ENCODE assay signal across 8 cellular contexts in genomic region chr6:34056301-34056700, GRCh38.
DNase-seq lines count a peak whose midpoint lies in the region; ATAC-seq and TF ChIP-seq lines count a peak whose summit lies in the region.

No MANE protein-coding gene starts in this region.

- H3K36me3 Mint-ChIP-seq in T-helper 2 cell treated with Interferon-gamma antibody and Interleukin-4, amounts not matched to agents 5 μg/mL and 100 μg/mL, for 36 hours (ENCODE audit: low read depth): no peaks in the 10 kb centered on the region

- no peaks in the 10 kb centered on the region for H3K4me1 Mint-ChIP-seq in T-helper 2 cell treated with Interferon-gamma antibody and Interleukin-4, amounts not matched to agents 5 μg/mL and 100 μg/mL, for 36 hours (ENCODE audit: low read depth)

- no peak for TF ChIP-seq POLR2A in HCT116 (IDR thresholded peaks at IDR 0.05; ENCODE audit: borderline replicate concordance, extremely low read depth, insufficient read depth, insufficient read length)

- CTCF ChIA-PET in HCT116 (lab: Charles Lee): no interaction called here

- H3K9me3 ChIP-seq in HCT116 (ENCODE audit: control insufficient read depth in 1 of 2, insufficient read depth in 1 of 2, low read depth in 1 of 2, low read length in 2 of 2): no peaks in the 10 kb centered on the region
- no peaks in the 10 kb centered on the region for H3K9me3 ChIP-seq in lung (ENCODE audit: control insufficient read depth in 2 of 2, insufficient read depth in 1 of 2, low read length in 1 of 2)

- H3K36me3 ChIP-seq in HCT116 (ENCODE audit: control insufficient read depth in 1 of 2, insufficient read depth in 2 of 2, low read length in 2 of 2) (no peaks in the 10 kb centered on the region), lung (ENCODE audit: control insufficient read depth in 2 of 2, insufficient read depth in 2 of 2, low read length in 2 of 2) (no peaks in the 10 kb centered on the region)

- TF ChIP-seq CTCF in AG10803 (conservative IDR thresholded peaks at IDR 0.05; ENCODE audit: low read length) (no peak), HCT116 (IDR thresholded peaks at IDR 0.05 in 2 of 3, conservative IDR thresholded peaks at IDR 0.05 in 1 of 3; ENCODE audit: borderline replicate concordance in 1 of 3, insufficient read depth in 1 of 3, low read depth in 2 of 3, low read length in 2 of 3) (no peak), choroid plexus epithelial cell (conservative IDR thresholded peaks at IDR 0.05; ENCODE audit: low read depth, low read length) (no peak), lung (IDR thresholded peaks at IDR 0.05; ENCODE audit: control extremely low read depth, extremely low read depth) (no peak)

- no peaks in the 10 kb centered on the region for H3K9me2 ChIP-seq in HCT116 (ENCODE audit: insufficient read depth)

- BruUV-seq in HCT116 (replicated peaks; lab: Mats Ljungman, UMichigan): no TSS peak

- no peaks in the 10 kb centered on the region for H4K20me1 ChIP-seq in HCT116 (ENCODE audit: insufficient read depth)

- DNase-seq in AG10803 (ENCODE audit: low read depth): peak; percentile 76
- DNase-seq in HCT116 (ENCODE audit: low read depth, low spot score): peak; percentile 68
- peak; percentile 80 for DNase-seq in choroid plexus epithelial cell (ENCODE audit: low read depth)
- peak; percentile 67 for DNase-seq in lung (ENCODE audit: low spot score)
- no peak for DNase-seq in T-helper 2 cell treated with Interferon-gamma antibody and Interleukin-4, amounts not matched to agents 5 μg/mL and 100 μg/mL, for 36 hours (ENCODE audit: low spot score)
- no peak for DNase-seq in head of caudate nucleus
- DNase-seq in stimulated activated naive CD4-positive, alpha-beta T cell (lab: John Stamatoyannopoulos, UW): no peak

- peak overlapping the region; percentile 66 for H3K4me2 ChIP-seq in HCT116 (ENCODE audit: low read length)

- peak overlapping the region; percentile 27; the same call in 1 of the 2 replicates for H3K9ac ChIP-seq in HCT116 (ENCODE audit: low read length)

- no peak overlapping the region for H2AFZ ChIP-seq in HCT116 (ENCODE audit: low read depth, low read length, poor library complexity, severe bottlenecking)

- RAD21 ChIA-PET in HCT116 (lab: Charles Lee; ENCODE audit: low non-redundant PET in 1 of 2, low total read pairs in 2 of 2, uncharacterized antibody in 2 of 2, unreplicated experiment in 2 of 2): no interaction called here

- no peak for TF ChIP-seq RAD21 in HCT116 (IDR thresholded peaks at IDR 0.05; ENCODE audit: low read depth)

- no peaks in the 10 kb centered on the region for H3K79me2 ChIP-seq in HCT116 (ENCODE audit: insufficient read depth, low read length)

- no peaks in the 10 kb centered on the region for H3K9me3 Mint-ChIP-seq in T-helper 2 cell treated with Interferon-gamma antibody and Interleukin-4, amounts not matched to agents 5 μg/mL and 100 μg/mL, for 36 hours

- H3K27ac ChIP-seq in HCT116 (ENCODE audit: low read depth, low read length): no peak overlapping the region
- no peak overlapping the region for H3K27ac ChIP-seq in lung (ENCODE audit: low read depth in 1 of 2, low read length in 1 of 2)

- POLR2A ChIA-PET in HCT116 (lab: Charles Lee): no interaction called here

- H3K4me1 ChIP-seq in HCT116 (ENCODE audit: control insufficient read depth in 1 of 2, insufficient read depth in 2 of 2, low read length in 2 of 2) (peaks cover 8 to 21% of the 10 kb centered on the region in 2 experiments; a peak in 3 of 4 replicates), lung (ENCODE audit: control insufficient read depth in 2 of 2, insufficient read depth in 2 of 2, low read length in 2 of 2) (peaks cover 0 to 3% of the 10 kb centered on the region in 2 donors)

- H3K27me3 ChIP-seq in HCT116 (ENCODE audit: insufficient read depth, low read length) (no peaks in the 10 kb centered on the region), lung (ENCODE audit: control insufficient read depth, insufficient read depth) (peaks cover 2% of the 10 kb centered on the region)

- no peak overlapping the region for H3K4me3 ChIP-seq in AG10803 (ENCODE audit: low read length)
- peak overlapping the region in 1 of 2 experiments; percentile 35; a peak in 1 of 4 replicates for H3K4me3 ChIP-seq in HCT116 (replicated peaks in 1 of 2; ENCODE audit: low read depth in 1 of 2, low read length in 2 of 2)
- H3K4me3 ChIP-seq in choroid plexus epithelial cell (ENCODE audit: low read depth, low read length): peak overlapping the region; percentile 10
- no peak overlapping the region for H3K4me3 ChIP-seq in lung

- ATAC-seq in HCT116 (peak; percentile 91), lung (ENCODE audit: insufficient read depth, low FRiP score) (peak; percentile 61), GM18520 (IDR thresholded peaks at IDR 0.05; ENCODE audit: unreplicated experiment) (no peak)

- H3K27ac Mint-ChIP-seq in T-helper 2 cell treated with Interferon-gamma antibody and Interleukin-4, amounts not matched to agents 5 μg/mL and 100 μg/mL, for 36 hours: no peak overlapping the region

- no peak overlapping the region for H3K4me3 Mint-ChIP-seq in T-helper 2 cell treated with Interferon-gamma antibody and Interleukin-4, amounts not matched to agents 5 μg/mL and 100 μg/mL, for 36 hours

- intact Hi-C loops in HCT116 (cut with micrococcal nuclease) (no loop called here), head of caudate nucleus (cut with DNase I) (loop anchor here (10.0 kb wide), 1 partner anchor 88 kb away; the partner anchor contains the start of gene GRM4)

- WGBS in lung, 2 donors: 30 to 37% methylated on average over 26 of the region's 26 CpGs

- H3K27me3 Mint-ChIP-seq in T-helper 2 cell treated with Interferon-gamma antibody and Interleukin-4, amounts not matched to agents 5 μg/mL and 100 μg/mL, for 36 hours (ENCODE audit: low read depth): no peaks in the 10 kb centered on the region

TF ChIP-seq in HCT116, 20 proteins besides CTCF, POLR2A, EP300 and RAD21:
- TF ChIP-seq ZFX (IDR thresholded peaks at IDR 0.05) (peak; percentile 46; the same call in 1 of the 2 replicates), MAX (IDR thresholded peaks at IDR 0.05) (peak; percentile 74), ZNF274 (IDR thresholded peaks at IDR 0.05; ENCODE audit: low read depth, low read length) (no peak), POLR2AphosphoS5 (IDR thresholded peaks at IDR 0.05; ENCODE audit: low read depth, low read length) (peak; percentile 49; the same call in 1 of the 2 replicates)
TF ChIP-seq in HCT116: peak in this region for 3.

Comparison
In these comparisons a context has a peak if more than half of its experiments do, and no peak if none do; other contexts are left out.
1. DNase-seq: peak in AG10803 (single experiment), HCT116 (single experiment), choroid plexus epithelial cell (single experiment) and lung (single experiment); none in T-helper 2 cell treated with Interferon-gamma antibody and Interleukin-4, amounts not matched to agents 5 μg/mL and 100 μg/mL, for 36 hours (single experiment), head of caudate nucleus (0 of 42) and stimulated activated naive CD4-positive, alpha-beta T cell (0 of 6).